ENCODE assay signal across 3 cellular contexts in genomic region chr3:101259485-101260341, GRCh38.
TF ChIP-seq lines count a peak whose summit lies in the region.

No MANE protein-coding gene starts in this region.

TF ChIP-seq in A549, 52 proteins besides CTCF, POLR2A, EP300 and RAD21 (continued from another document):
- TF ChIP-seq HEYL (CRISPR knock-in tag; IDR thresholded peaks at IDR 0.05): no peak
- no peak for TF ChIP-seq FOSB (CRISPR knock-in tag; IDR thresholded peaks at IDR 0.05)
TF ChIP-seq in A549: peak in this region for 1.

TF ChIP-seq in HCT116, 20 proteins besides CTCF, POLR2A, EP300 and RAD21:
- TF ChIP-seq EZH2phosphoT487 (IDR thresholded peaks at IDR 0.05; ENCODE audit: borderline replicate concordance): no peak
- TF ChIP-seq CEBPB (IDR thresholded peaks at IDR 0.05; ENCODE audit: low read depth): no peak
- TF ChIP-seq SRF (IDR thresholded peaks at IDR 0.05; ENCODE audit: low read depth): peak; percentile 29; the same call in 1 of the 2 replicates
- no peak for TF ChIP-seq POLR2AphosphoS5 (IDR thresholded peaks at IDR 0.05; ENCODE audit: low read depth, low read length)

TF ChIP-seq in H1, 55 proteins besides CTCF, POLR2A, EP300 and RAD21 (continued from another document):
- no peak for TF ChIP-seq BCL11A (IDR thresholded peaks at IDR 0.05; ENCODE audit: low read depth in 2 of 2, low read length in 2 of 2)
- no peak for TF ChIP-seq EZH2 (IDR thresholded peaks at IDR 0.05; ENCODE audit: low read depth, low read length, severe bottlenecking)
